ENCODE assay signal across 22 cellular contexts in genomic region chr3:14133876-14134275, GRCh38.
"Had no signal": no experiment of that assay in that cellular context is flagged by ENCODE, and none has a peak within 500 bp of the region (broad histone marks: within the 10 kb centered on the region; RNA-seq: fewer than 3 reads in every experiment).

No MANE protein-coding gene starts in this region.

- H3K9me3 Mint-ChIP-seq: activated CD4-positive, alpha-beta memory T cell treated with anti-CD3 and anti-CD28 coated beads for 36 hours; activated naive CD4-positive, alpha-beta T cell treated with anti-CD3 and anti-CD28 coated beads, Interleukin-2, amount 50 U/mL, for 72 hours; activated T-cell treated with anti-CD3 and anti-CD28 coated beads, Interleukin-2, amount 50 U/mL, for 72 hours; endodermal cell; immature natural killer cell; mesothelial cell of epicardium; nephron; stimulated activated naive B cell treated with anti-CD40 and anti-IgM and Interleukin-4, amounts not matched to agents 10 μg/mL and 1 μg/mL and 100 μg/mL, for 72 hours; T-helper 1 cell treated with Interleukin-12 subunit alpha and Interleukin-12 subunit beta and Interleukin-4 antibody, amounts not matched to agents 30 μg/mL and 1 μg/mL, for 36 hours; type B pancreatic cell had no signal

- H3K27ac Mint-ChIP-seq: activated CD4-positive, alpha-beta memory T cell treated with anti-CD3 and anti-CD28 coated beads for 36 hours; mesothelial cell of epicardium; nephron; T-helper 1 cell treated with Interleukin-12 subunit alpha and Interleukin-12 subunit beta and Interleukin-4 antibody, amounts not matched to agents 30 μg/mL and 1 μg/mL, for 36 hours had no signal

- H3K4me3 Mint-ChIP-seq: activated CD4-positive, alpha-beta memory T cell treated with anti-CD3 and anti-CD28 coated beads for 36 hours; activated T-cell treated with anti-CD3 and anti-CD28 coated beads, Interleukin-2, amount 50 U/mL, for 72 hours; endodermal cell; immature natural killer cell; mesothelial cell of epicardium; nephron; stimulated activated naive B cell treated with anti-CD40 and anti-IgM and Interleukin-4, amounts not matched to agents 10 μg/mL and 1 μg/mL and 100 μg/mL, for 72 hours; T-helper 1 cell treated with Interleukin-12 subunit alpha and Interleukin-12 subunit beta and Interleukin-4 antibody, amounts not matched to agents 30 μg/mL and 1 μg/mL, for 36 hours; type B pancreatic cell had no signal

- H3K27me3 Mint-ChIP-seq: activated CD4-positive, alpha-beta memory T cell treated with anti-CD3 and anti-CD28 coated beads for 36 hours; stimulated activated naive B cell treated with anti-CD40 and anti-IgM and Interleukin-4, amounts not matched to agents 10 μg/mL and 1 μg/mL and 100 μg/mL, for 72 hours; type B pancreatic cell had no signal

- ATAC-seq: activated naive CD4-positive, alpha-beta T cell treated with anti-CD3 and anti-CD28 coated beads, Interleukin-2, amount 50 U/mL, for 72 hours; activated T-cell treated with anti-CD3 and anti-CD28 coated beads, Interleukin-2, amount 50 U/mL, for 72 hours; left ventricle myocardium superior; sciatic nerve; stimulated activated naive B cell treated with anti-CD40 and anti-IgM and Interleukin-4, amounts not matched to agents 10 μg/mL and 1 μg/mL and 100 μg/mL, for 72 hours had no signal

- DNase-seq: activated CD4-positive, alpha-beta memory T cell treated with anti-CD3 and anti-CD28 coated beads for 36 hours; activated CD4-positive, alpha-beta T cell treated with anti-CD3 and anti-CD28 coated beads for 4 hours; activated CD4-positive, CD25-positive, alpha-beta regulatory T cell; activated gamma-delta T cell; activated T-cell treated with anti-CD3 and anti-CD28 coated beads, Interleukin-2, amount 50 U/mL, for 72 hours; aorta; brain microvascular endothelial cell; central memory CD4-positive, alpha-beta T cell; endodermal cell; foreskin melanocyte; immature natural killer cell; left ventricle myocardium superior; mammary epithelial cell; stimulated activated CD4-positive, alpha-beta T cell treated with anti-CD3 and anti-CD28 coated beads, Interleukin-2, amount 100 ng/mL, for 24 hours; stimulated activated naive B cell treated with anti-CD40 and anti-IgM and Interleukin-4, amounts not matched to agents 10 μg/mL and 1 μg/mL and 100 μg/mL, for 72 hours; testis had no signal

- H3K4me1 Mint-ChIP-seq: endodermal cell, mesothelial cell of epicardium, nephron had no signal
